ENCODE assay signal across 1 cellular context in the genomic region with DNA sequence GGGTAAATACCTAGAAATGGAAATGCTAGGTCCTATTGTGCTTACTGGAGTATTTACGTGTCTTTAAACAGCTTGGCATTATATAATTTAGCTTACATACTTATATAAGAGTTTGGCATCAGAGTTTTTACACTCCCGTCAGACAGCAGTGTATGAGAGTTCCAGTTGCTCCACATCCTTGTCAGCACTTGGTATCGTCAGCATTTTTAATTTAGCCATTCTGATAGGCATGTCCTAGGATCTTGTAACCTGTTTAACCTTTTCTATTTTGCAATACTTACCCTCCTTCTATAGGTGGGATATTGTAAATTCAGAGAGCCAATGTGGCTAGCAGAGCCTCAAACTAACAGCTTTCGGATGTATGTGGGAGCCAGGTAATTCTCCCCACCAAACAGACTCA.
TF ChIP-seq lines count a peak whose summit lies in the region.

No MANE protein-coding gene starts in this region.

TF ChIP-seq in HepG2, 621 proteins besides CTCF, POLR2A, EP300 and RAD21:
- no peak for TF ChIP-seq HMGXB4 (CRISPR knock-in tag; IDR thresholded peaks at IDR 0.05; ENCODE audit: borderline replicate concordance in 1 of 2, low read depth in 1 of 2)
- TF ChIP-seq MAFK (conservative IDR thresholded peaks at IDR 0.05 in 1 of 2, IDR thresholded peaks at IDR 0.05 in 1 of 2; ENCODE audit: low read length in 2 of 2): peak in 1 of 2 experiments; percentile 3; a peak in 1 of 4 replicates
- peak; percentile 94 for TF ChIP-seq ZNF7 (CRISPR knock-in tag; IDR thresholded peaks at IDR 0.05)
